Comparison of ENCODE assay signal across 1 cellular context in the genomic region with DNA sequence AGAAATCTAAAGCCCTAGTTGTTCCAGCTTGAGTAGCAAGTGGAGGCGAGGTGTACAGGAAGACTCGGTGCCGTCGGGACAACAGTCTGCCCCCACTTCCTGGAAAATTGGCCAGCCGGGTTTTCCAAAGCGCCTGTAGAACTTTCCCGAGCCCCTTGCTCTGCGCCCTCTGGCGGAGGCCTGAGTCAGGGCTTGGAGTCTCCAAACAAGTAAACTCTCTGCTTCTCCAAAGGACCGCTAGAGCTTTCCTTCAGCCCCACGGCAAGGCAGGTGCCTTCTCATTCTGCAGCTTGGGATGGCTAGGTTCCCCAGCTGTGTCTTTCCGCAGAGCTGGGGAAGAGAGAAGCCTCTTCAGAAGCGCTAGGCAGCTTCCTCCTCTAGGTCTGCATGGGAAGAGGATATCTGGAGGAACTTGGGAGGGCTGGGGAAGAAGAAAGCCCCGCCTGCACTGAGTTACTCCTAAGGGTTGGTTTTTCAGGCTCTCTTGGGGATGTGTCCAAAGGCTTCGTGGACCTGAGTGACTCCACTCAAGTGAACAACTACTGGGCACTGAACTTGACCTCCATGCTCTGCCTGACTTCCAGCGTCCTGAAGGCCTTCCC.
TF ChIP-seq lines count a peak whose summit lies in the region.

No MANE protein-coding gene starts in this region.

TF ChIP-seq in HCT116, 20 proteins besides CTCF, POLR2A, EP300 and RAD21:
- TF ChIP-seq, protein P1, sequence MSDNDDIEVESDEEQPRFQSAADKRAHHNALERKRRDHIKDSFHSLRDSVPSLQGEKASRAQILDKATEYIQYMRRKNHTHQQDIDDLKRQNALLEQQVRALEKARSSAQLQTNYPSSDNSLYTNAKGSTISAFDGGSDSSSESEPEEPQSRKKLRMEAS (IDR thresholded peaks at IDR 0.05), result peak; percentile 20; the same call in 1 of the 2 replicates
- TF ChIP-seq SIN3A (IDR thresholded peaks at IDR 0.05; ENCODE audit: low read depth), result peak; percentile 18; the same call in 1 of the 2 replicates
- TF ChIP-seq CEBPB (IDR thresholded peaks at IDR 0.05; ENCODE audit: low read depth), result no peak
- no peak for TF ChIP-seq SRF (IDR thresholded peaks at IDR 0.05; ENCODE audit: low read depth)
- peak; percentile 72 for TF ChIP-seq YY1 (IDR thresholded peaks at IDR 0.05; ENCODE audit: extremely low read depth, insufficient replicate concordance, low read depth, low read length)
- peak; percentile 59; the same call in 1 of the 2 replicates for TF ChIP-seq SP1 (IDR thresholded peaks at IDR 0.05; ENCODE audit: low read depth)
